Comparison of ENCODE assay signal across 1 cellular context in the genomic region with DNA sequence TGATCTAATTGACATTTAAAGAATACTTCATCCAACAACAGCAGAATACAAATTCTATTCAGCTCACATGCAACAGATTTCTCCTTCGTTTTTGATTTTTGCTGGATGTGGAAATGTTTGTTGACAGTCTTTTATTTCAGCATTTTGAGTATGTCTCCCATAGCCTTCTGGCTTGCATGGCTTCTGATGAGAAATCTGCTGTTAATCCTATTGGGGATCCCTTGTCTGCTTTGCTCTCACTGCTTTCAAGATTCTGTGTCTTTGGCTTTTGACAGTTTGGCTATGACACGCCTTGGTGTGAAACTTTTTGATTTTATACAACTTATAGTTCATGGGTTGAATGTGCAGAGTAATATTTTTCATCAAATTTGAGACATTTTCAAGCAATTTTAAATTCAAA.
TF ChIP-seq lines count a peak whose summit lies in the region.

No MANE protein-coding gene starts in this region.

TF ChIP-seq in H1, 55 proteins besides CTCF, POLR2A, EP300 and RAD21:
- no peak for TF ChIP-seq KDM5A (IDR thresholded peaks at IDR 0.05; ENCODE audit: low read length)
- no peak for TF ChIP-seq TBP (IDR thresholded peaks at IDR 0.05; ENCODE audit: low read depth, low read length)
- TF ChIP-seq HDAC2 (IDR thresholded peaks at IDR 0.05; ENCODE audit: borderline replicate concordance in 1 of 2, low read depth in 2 of 2, low read length in 2 of 2): no peak
- TF ChIP-seq, protein P1, sequence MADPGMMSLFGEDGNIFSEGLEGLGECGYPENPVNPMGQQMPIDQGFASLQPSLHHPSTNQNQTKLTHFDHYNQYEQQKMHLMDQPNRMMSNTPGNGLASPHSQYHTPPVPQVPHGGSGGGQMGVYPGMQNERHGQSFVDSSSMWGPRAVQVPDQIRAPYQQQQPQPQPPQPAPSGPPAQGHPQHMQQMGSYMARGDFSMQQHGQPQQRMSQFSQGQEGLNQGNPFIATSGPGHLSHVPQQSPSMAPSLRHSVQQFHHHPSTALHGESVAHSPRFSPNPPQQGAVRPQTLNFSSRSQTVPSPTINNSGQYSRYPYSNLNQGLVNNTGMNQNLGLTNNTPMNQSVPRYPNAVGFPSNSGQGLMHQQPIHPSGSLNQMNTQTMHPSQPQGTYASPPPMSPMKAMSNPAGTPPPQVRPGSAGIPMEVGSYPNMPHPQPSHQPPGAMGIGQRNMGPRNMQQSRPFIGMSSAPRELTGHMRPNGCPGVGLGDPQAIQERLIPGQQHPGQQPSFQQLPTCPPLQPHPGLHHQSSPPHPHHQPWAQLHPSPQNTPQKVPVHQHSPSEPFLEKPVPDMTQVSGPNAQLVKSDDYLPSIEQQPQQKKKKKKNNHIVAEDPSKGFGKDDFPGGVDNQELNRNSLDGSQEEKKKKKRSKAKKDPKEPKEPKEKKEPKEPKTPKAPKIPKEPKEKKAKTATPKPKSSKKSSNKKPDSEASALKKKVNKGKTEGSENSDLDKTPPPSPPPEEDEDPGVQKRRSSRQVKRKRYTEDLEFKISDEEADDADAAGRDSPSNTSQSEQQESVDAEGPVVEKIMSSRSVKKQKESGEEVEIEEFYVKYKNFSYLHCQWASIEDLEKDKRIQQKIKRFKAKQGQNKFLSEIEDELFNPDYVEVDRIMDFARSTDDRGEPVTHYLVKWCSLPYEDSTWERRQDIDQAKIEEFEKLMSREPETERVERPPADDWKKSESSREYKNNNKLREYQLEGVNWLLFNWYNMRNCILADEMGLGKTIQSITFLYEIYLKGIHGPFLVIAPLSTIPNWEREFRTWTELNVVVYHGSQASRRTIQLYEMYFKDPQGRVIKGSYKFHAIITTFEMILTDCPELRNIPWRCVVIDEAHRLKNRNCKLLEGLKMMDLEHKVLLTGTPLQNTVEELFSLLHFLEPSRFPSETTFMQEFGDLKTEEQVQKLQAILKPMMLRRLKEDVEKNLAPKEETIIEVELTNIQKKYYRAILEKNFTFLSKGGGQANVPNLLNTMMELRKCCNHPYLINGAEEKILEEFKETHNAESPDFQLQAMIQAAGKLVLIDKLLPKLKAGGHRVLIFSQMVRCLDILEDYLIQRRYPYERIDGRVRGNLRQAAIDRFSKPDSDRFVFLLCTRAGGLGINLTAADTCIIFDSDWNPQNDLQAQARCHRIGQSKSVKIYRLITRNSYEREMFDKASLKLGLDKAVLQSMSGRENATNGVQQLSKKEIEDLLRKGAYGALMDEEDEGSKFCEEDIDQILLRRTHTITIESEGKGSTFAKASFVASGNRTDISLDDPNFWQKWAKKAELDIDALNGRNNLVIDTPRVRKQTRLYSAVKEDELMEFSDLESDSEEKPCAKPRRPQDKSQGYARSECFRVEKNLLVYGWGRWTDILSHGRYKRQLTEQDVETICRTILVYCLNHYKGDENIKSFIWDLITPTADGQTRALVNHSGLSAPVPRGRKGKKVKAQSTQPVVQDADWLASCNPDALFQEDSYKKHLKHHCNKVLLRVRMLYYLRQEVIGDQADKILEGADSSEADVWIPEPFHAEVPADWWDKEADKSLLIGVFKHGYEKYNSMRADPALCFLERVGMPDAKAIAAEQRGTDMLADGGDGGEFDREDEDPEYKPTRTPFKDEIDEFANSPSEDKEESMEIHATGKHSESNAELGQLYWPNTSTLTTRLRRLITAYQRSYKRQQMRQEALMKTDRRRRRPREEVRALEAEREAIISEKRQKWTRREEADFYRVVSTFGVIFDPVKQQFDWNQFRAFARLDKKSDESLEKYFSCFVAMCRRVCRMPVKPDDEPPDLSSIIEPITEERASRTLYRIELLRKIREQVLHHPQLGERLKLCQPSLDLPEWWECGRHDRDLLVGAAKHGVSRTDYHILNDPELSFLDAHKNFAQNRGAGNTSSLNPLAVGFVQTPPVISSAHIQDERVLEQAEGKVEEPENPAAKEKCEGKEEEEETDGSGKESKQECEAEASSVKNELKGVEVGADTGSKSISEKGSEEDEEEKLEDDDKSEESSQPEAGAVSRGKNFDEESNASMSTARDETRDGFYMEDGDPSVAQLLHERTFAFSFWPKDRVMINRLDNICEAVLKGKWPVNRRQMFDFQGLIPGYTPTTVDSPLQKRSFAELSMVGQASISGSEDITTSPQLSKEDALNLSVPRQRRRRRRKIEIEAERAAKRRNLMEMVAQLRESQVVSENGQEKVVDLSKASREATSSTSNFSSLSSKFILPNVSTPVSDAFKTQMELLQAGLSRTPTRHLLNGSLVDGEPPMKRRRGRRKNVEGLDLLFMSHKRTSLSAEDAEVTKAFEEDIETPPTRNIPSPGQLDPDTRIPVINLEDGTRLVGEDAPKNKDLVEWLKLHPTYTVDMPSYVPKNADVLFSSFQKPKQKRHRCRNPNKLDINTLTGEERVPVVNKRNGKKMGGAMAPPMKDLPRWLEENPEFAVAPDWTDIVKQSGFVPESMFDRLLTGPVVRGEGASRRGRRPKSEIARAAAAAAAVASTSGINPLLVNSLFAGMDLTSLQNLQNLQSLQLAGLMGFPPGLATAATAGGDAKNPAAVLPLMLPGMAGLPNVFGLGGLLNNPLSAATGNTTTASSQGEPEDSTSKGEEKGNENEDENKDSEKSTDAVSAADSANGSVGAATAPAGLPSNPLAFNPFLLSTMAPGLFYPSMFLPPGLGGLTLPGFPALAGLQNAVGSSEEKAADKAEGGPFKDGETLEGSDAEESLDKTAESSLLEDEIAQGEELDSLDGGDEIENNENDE (IDR thresholded peaks at IDR 0.05; ENCODE audit: insufficient replicate concordance, low read length): no peak
- TF ChIP-seq MAFK (IDR thresholded peaks at IDR 0.05; ENCODE audit: low read depth, low read length): no peak
- no peak for TF ChIP-seq CHD2 (IDR thresholded peaks at IDR 0.05; ENCODE audit: low read length)
- TF ChIP-seq SP1 (IDR thresholded peaks at IDR 0.05; ENCODE audit: low read depth, low read length): no peak
- TF ChIP-seq SIX5 (IDR thresholded peaks at IDR 0.05; ENCODE audit: low read depth, low read length): no peak
- no peak for TF ChIP-seq POLR2AphosphoS5 (IDR thresholded peaks at IDR 0.05; ENCODE audit: low read depth, low read length)
- no peak for TF ChIP-seq SRF (IDR thresholded peaks at IDR 0.05; ENCODE audit: low read depth, low read length)
- TF ChIP-seq SP2 (IDR thresholded peaks at IDR 0.05; ENCODE audit: low read length): no peak
- TF ChIP-seq SIRT6 (IDR thresholded peaks at IDR 0.05; ENCODE audit: low read length): no peak
- TF ChIP-seq RNF2 (IDR thresholded peaks at IDR 0.05; ENCODE audit: borderline replicate concordance, low read depth, low read length, missing control alignments, poor library complexity, severe bottlenecking): no peak
- TF ChIP-seq SUZ12 (IDR thresholded peaks at IDR 0.05; ENCODE audit: low read length): no peak
- no peak for TF ChIP-seq HDAC6 (IDR thresholded peaks at IDR 0.05; ENCODE audit: low read depth, low read length)
- TF ChIP-seq, protein P2, sequence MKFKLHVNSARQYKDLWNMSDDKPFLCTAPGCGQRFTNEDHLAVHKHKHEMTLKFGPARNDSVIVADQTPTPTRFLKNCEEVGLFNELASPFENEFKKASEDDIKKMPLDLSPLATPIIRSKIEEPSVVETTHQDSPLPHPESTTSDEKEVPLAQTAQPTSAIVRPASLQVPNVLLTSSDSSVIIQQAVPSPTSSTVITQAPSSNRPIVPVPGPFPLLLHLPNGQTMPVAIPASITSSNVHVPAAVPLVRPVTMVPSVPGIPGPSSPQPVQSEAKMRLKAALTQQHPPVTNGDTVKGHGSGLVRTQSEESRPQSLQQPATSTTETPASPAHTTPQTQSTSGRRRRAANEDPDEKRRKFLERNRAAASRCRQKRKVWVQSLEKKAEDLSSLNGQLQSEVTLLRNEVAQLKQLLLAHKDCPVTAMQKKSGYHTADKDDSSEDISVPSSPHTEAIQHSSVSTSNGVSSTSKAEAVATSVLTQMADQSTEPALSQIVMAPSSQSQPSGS (IDR thresholded peaks at IDR 0.05; ENCODE audit: low read length): no peak
